In the genomic region with DNA sequence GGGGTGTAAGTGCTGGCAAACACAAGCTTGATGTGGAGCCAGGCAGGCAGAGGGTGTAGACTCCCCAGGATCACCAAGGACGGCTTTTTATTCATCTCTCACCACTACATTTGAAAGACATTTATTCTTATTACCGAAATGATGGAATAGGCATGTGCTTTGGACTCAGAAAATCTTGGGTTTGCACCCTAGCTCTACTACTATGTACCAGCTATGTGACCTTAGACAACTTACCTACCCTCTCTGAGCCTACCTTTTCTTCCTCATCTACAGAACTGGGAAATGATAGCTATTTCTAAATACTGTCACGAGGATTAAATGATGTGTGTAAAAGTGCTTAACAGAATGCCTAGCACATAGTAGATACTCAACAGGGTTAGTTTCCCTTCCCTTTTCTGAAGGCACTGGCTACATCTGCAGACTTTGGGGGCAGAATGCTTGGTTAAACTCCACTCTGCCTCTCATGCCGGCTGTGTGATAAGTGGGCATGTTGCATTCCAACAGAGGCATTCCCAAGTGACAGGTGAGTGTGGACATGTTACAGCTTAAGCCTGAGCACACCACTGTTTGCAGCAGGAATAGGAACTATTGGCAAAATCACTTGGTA, we compare ENCODE assay signal across 13 cellular contexts.
A peak's percentile ranks its signal among the peaks of the same experiment; 100 is the strongest.
DNase-seq lines count a peak whose midpoint lies in the region; ATAC-seq, FAIRE-seq and TF ChIP-seq lines count a peak whose summit lies in the region.
"Had no signal": no experiment of that assay in that cellular context is flagged by ENCODE, and none has a peak within 500 bp of the region (broad histone marks: within the 10 kb centered on the region; RNA-seq: fewer than 3 reads in every experiment).

No MANE protein-coding gene starts in this region.

- H3K4me1 ChIP-seq in right lobe of liver (no peaks in the 10 kb centered on the region), HepG2 (ENCODE audit: insufficient read depth, low read length) (no peaks in the 10 kb centered on the region), OCI-LY3 (ENCODE audit: low read length) (peaks cover 25% of the 10 kb centered on the region)
- H3K4me1 ChIP-seq: A549, transverse colon had no signal

- WGBS in right lobe of liver (ENCODE audit: insufficient coverage, low coverage, low lambda C conversion rate, missing lambda C conversion rate): 53% methylated on average over 4 of the region's 4 CpGs
- WGBS in HepG2 (ENCODE audit: low lambda C conversion rate): 2% methylated on average over 4 of the region's 4 CpGs

- TF ChIP-seq EP300 in HepG2 (IDR thresholded peaks at IDR 0.05; ENCODE audit: low read depth in 2 of 2, low read length in 2 of 2) (no peak), HepG2 (CRISPR knock-in tag; IDR thresholded peaks at IDR 0.05; ENCODE audit: borderline replicate concordance) (no peak)

- H3K4me3 ChIP-seq in right lobe of liver: no peak overlapping the region
- no peak overlapping the region for H3K4me3 ChIP-seq in HepG2 (replicated peaks in 1 of 3; ENCODE audit: insufficient read depth in 1 of 3, low read depth in 2 of 3, low read length in 3 of 3)
- H3K4me3 ChIP-seq in OCI-LY3 (ENCODE audit: low read length): 0 out of 2 replicates have a peak overlapping the region, but pooled peaks have one; percentile 29
- H3K4me3 ChIP-seq: A549, transverse colon had no signal

- TF ChIP-seq CTCF in right lobe of liver (IDR thresholded peaks at IDR 0.05) (no peak), HepG2 (CRISPR knock-in tag; IDR thresholded peaks at IDR 0.05) (no peak), OCI-LY3 (IDR thresholded peaks at IDR 0.05; ENCODE audit: low read depth, low read length) (no peak)

- H3K27me3 ChIP-seq in right lobe of liver: no peaks in the 10 kb centered on the region
- H3K27me3 ChIP-seq in HepG2 (ENCODE audit: control insufficient read depth in 1 of 2, insufficient read depth in 2 of 2, low read length in 2 of 2): peaks cover 0 to 4% of the 10 kb centered on the region in 2 experiments; a peak in 1 of 5 replicates
- H3K27me3 ChIP-seq in OCI-LY3 (ENCODE audit: low read depth, low read length): no peaks in the 10 kb centered on the region
- H3K27me3 ChIP-seq: transverse colon had no signal

- no peak overlapping the region for H3K4me2 ChIP-seq in HepG2 (ENCODE audit: low read depth, low read length)
- peak overlapping the region; percentile 65 for H3K4me2 ChIP-seq in OCI-LY3 (ENCODE audit: low read length)
- H3K4me2 ChIP-seq: A549 had no signal

- POLR2A ChIA-PET in HepG2 (lab: Yijun Ruan, JAX): no interaction called here

- H4K20me1 ChIP-seq in HepG2 (ENCODE audit: insufficient read depth, low read length) (no peaks in the 10 kb centered on the region), OCI-LY3 (ENCODE audit: insufficient read depth, low read length) (no peaks in the 10 kb centered on the region)

- no peak for TF ChIP-seq POLR2A in right lobe of liver (IDR thresholded peaks at IDR 0.05)
- TF ChIP-seq POLR2A in HepG2 (IDR thresholded peaks at IDR 0.05; ENCODE audit: insufficient read depth in 1 of 2, low read depth in 2 of 2, low read length in 2 of 2): no peak

- H3K79me2 ChIP-seq in HepG2 (ENCODE audit: insufficient read depth, low read length): no peaks in the 10 kb centered on the region
- no peaks in the 10 kb centered on the region for H3K79me2 ChIP-seq in OCI-LY3 (ENCODE audit: low read length)

- CTCF ChIA-PET in HepG2 (lab: Yijun Ruan, JAX; ENCODE audit: low intra/inter-chr PET ratio, low total read pairs): no interaction called here

- H3K36me3 ChIP-seq in right lobe of liver: no peaks in the 10 kb centered on the region
- no peaks in the 10 kb centered on the region for H3K36me3 ChIP-seq in HepG2 (replicated peaks in 1 of 2; ENCODE audit: control insufficient read depth in 1 of 2, insufficient read depth in 2 of 2, low read length in 2 of 2)
- peaks cover 23% of the 10 kb centered on the region for H3K36me3 ChIP-seq in OCI-LY3 (replicated peaks; ENCODE audit: low read depth, low read length)
- H3K36me3 ChIP-seq: transverse colon had no signal

- H2AFZ ChIP-seq in HepG2 (ENCODE audit: low read length) (no peak overlapping the region), OCI-LY3 (ENCODE audit: low read depth, low read length) (no peak overlapping the region)

- H3K9me3 ChIP-seq in right lobe of liver (no peaks in the 10 kb centered on the region), HepG2 (ENCODE audit: low read length) (no peaks in the 10 kb centered on the region), OCI-LY3 (ENCODE audit: insufficient read depth, low read length) (no peaks in the 10 kb centered on the region)
- H3K9me3 ChIP-seq: A549, transverse colon had no signal

- in situ Hi-C loops in HepG2 (cut with HindIII; ENCODE audit: extremely low pct_ligation_motif_present, low pct_unique_long_range_greater_than_20kb): no loop called here

- intact Hi-C loops in right lobe of liver (cut with DNase I) (no loop called here), HepG2 (cut with micrococcal nuclease; ENCODE audit: unreplicated experiment) (no loop called here)

- H3K27ac ChIP-seq in right lobe of liver (no peak overlapping the region), HepG2 (ENCODE audit: extremely low read length, insufficient read depth, low read length) (no peak overlapping the region), OCI-LY3 (ENCODE audit: low read length) (peak overlapping the region; percentile 45)
- H3K27ac ChIP-seq: A549, epithelial cell of prostate, transverse colon had no signal

- no peak for DNase-seq in right lobe of liver
- DNase-seq in HepG2 (ENCODE audit: low spot score): no peak
- no peak for DNase-seq in NCI-H2227 (lab: John Stamatoyannopoulos, UW; ENCODE audit: unreplicated experiment)
- no peak for DNase-seq in NCI-H774 (lab: John Stamatoyannopoulos, UW)
- no peak for DNase-seq in amygdala (lab: John Stamatoyannopoulos, UW)
- no peak for DNase-seq in NCI-H1930 (lab: John Stamatoyannopoulos, UW)
- DNase-seq: activated naive CD4-positive, alpha-beta T cell treated with anti-CD3 and anti-CD28 coated beads, Interleukin-2, amount 50 U/mL, for 16 hours; NCI-H1694 treated with DMSO at 0.1 percent for 48 hours; transverse colon had no signal

- H3K9ac ChIP-seq in HepG2 (ENCODE audit: insufficient read depth, low read depth, low read length) (no peak overlapping the region), OCI-LY3 (ENCODE audit: low read length) (peak overlapping the region; percentile 6; the same call in 1 of the 2 replicates)

- no peak for TF ChIP-seq RAD21 in HepG2 (CRISPR knock-in tag; IDR thresholded peaks at IDR 0.05)

- FAIRE-seq in HepG2 (lab: Jason Lieb, UNC): no peak
- FAIRE-seq: A549 had no signal

- ATAC-seq in right lobe of liver (peak; percentile 17 to 64 (median 58)), HepG2 (no peak), HG03039 (IDR thresholded peaks at IDR 0.05; ENCODE audit: unreplicated experiment) (peak; percentile 96)
- ATAC-seq: A549 had no signal

- BruUV-seq in HepG2 (replicated peaks; lab: Mats Ljungman, UMichigan): no TSS peak

TF ChIP-seq in HepG2, 621 proteins besides CTCF, POLR2A, EP300 and RAD21 (continues in another document):
- TF ChIP-seq REPIN1 (CRISPR knock-in tag; IDR thresholded peaks at IDR 0.05; ENCODE audit: borderline replicate concordance, low read depth): no peak
- no peak for TF ChIP-seq WIZ (CRISPR knock-in tag; IDR thresholded peaks at IDR 0.05)
- no peak for TF ChIP-seq ZNF546 (CRISPR knock-in tag; conservative IDR thresholded peaks at IDR 0.05)
- no peak for TF ChIP-seq ZKSCAN5 (CRISPR knock-in tag; IDR thresholded peaks at IDR 0.05)
- no peak for TF ChIP-seq REL (CRISPR knock-in tag; conservative IDR thresholded peaks at IDR 0.05)
- TF ChIP-seq ZNF704 (CRISPR knock-in tag; IDR thresholded peaks at IDR 0.05; ENCODE audit: borderline replicate concordance): no peak
- TF ChIP-seq, protein P1, sequence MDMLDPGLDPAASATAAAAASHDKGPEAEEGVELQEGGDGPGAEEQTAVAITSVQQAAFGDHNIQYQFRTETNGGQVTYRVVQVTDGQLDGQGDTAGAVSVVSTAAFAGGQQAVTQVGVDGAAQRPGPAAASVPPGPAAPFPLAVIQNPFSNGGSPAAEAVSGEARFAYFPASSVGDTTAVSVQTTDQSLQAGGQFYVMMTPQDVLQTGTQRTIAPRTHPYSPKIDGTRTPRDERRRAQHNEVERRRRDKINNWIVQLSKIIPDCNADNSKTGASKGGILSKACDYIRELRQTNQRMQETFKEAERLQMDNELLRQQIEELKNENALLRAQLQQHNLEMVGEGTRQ (IDR thresholded peaks at IDR 0.05; ENCODE audit: low read depth, low read length): no peak
- TF ChIP-seq, protein P1 (CRISPR knock-in tag; IDR thresholded peaks at IDR 0.05; ENCODE audit: borderline replicate concordance): no peak
- TF ChIP-seq ISX (CRISPR knock-in tag; conservative IDR thresholded peaks at IDR 0.05): no peak
- no peak for TF ChIP-seq HIC2 (CRISPR knock-in tag; IDR thresholded peaks at IDR 0.05; ENCODE audit: low read depth)
- no peak for TF ChIP-seq FLYWCH1 (CRISPR knock-in tag; IDR thresholded peaks at IDR 0.05)
